1 cellular context compared by ENCODE assay signal in genomic region chr20:16729080-16729479, GRCh38.
TF ChIP-seq lines count a peak whose summit lies in the region.

No MANE protein-coding gene starts in this region.

TF ChIP-seq in K562, 482 proteins besides CTCF, POLR2A, EP300 and RAD21 (continued from another document):
- TF ChIP-seq E2F4 (CRISPR knock-in tag; IDR thresholded peaks at IDR 0.05; ENCODE audit: low read depth): no peak
- TF ChIP-seq TAF1 (IDR thresholded peaks at IDR 0.05; ENCODE audit: control insufficient read depth, extremely low read depth, insufficient read depth, low read length, severe bottlenecking): no peak
- TF ChIP-seq ZFP30 (CRISPR knock-in tag; IDR thresholded peaks at IDR 0.05; ENCODE audit: borderline replicate concordance): no peak
- no peak for TF ChIP-seq ZBTB2 (IDR thresholded peaks at IDR 0.05)
- TF ChIP-seq ZC3H8 (IDR thresholded peaks at IDR 0.05): no peak
